ENCODE assay signal across 18 cellular contexts in the genomic region with DNA sequence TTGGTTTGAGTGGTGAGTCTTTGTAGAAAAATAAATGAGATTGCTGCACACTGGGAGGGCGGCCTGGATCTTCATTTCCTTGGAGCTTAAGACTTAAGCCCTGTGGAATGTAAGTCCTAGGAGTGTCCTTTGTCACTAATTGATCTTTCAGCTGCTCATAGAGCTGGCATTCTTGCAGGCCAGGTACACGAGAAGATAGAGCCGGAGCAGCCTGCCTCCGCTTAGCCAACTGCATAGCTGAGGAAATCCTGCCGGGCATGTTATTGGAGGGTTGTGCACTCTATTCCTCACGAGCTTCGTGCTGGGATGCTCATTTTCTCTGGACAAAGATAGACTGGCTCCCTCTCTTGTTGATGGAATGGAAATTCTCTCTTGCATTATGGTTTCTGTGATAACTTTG.
DNase-seq lines count a peak whose midpoint lies in the region; ATAC-seq and TF ChIP-seq lines count a peak whose summit lies in the region.
"Had no signal": no experiment of that assay in that cellular context is flagged by ENCODE, and none has a peak within 500 bp of the region (broad histone marks: within the 10 kb centered on the region; RNA-seq: fewer than 3 reads in every experiment).

No MANE protein-coding gene starts in this region.

- no peaks in the 10 kb centered on the region for H3K36me3 Mint-ChIP-seq in brain
- H3K36me3 Mint-ChIP-seq: activated naive CD8-positive, alpha-beta T cell treated with anti-CD3 and anti-CD28 coated beads for 36 hours; naive thymus-derived CD8-positive, alpha-beta T cell had no signal

- H3K4me3 Mint-ChIP-seq in brain, result peak overlapping the region; percentile 11 to 85 (median 48)
- H3K4me3 Mint-ChIP-seq: activated naive CD8-positive, alpha-beta T cell treated with anti-CD3 and anti-CD28 coated beads for 36 hours; activated T-cell treated with anti-CD3 and anti-CD28 coated beads, Interleukin-2, amount 50 U/mL, for 72 hours had no signal

- intact Hi-C loops in left lung (cut with DNase I), result loop anchor here in 1 of 2 donors (5.0 kb wide), 1 partner anchor 121 kb away; a partner anchor contains a TSS

- H3K27ac Mint-ChIP-seq in brain, result peak overlapping the region; percentile 41 to 92 (median 58)
- H3K27ac Mint-ChIP-seq: activated naive CD8-positive, alpha-beta T cell treated with anti-CD3 and anti-CD28 coated beads for 36 hours; activated T-cell treated with anti-CD3 and anti-CD28 coated beads, Interleukin-2, amount 50 U/mL, for 72 hours; naive thymus-derived CD8-positive, alpha-beta T cell; T-helper 1 cell treated with Interleukin-12 subunit alpha and Interleukin-12 subunit beta and Interleukin-4 antibody, amounts not matched to agents 30 μg/mL and 1 μg/mL, for 36 hours had no signal

- no peaks in the 10 kb centered on the region for H3K9me3 ChIP-seq in left lung
- H3K9me3 ChIP-seq: body of pancreas, testis had no signal

- peaks cover 41 to 76% of the 10 kb centered on the region in 2 donors for H3K27me3 ChIP-seq in left lung
- H3K27me3 ChIP-seq: testis had no signal

- no peak overlapping the region for H3K27ac ChIP-seq in left lung
- H3K27ac ChIP-seq: body of pancreas, testis had no signal

- DNase-seq in HCEC 1CT (peak; percentile 5), islet precursor cell (peak; percentile 82), stromal cell of bone marrow (ENCODE audit: low read depth) (peak; percentile 4), left lung (no peak)
- DNase-seq: activated naive CD8-positive, alpha-beta T cell treated with anti-CD3 and anti-CD28 coated beads for 36 hours; activated T-cell treated with anti-CD3 and anti-CD28 coated beads, Interleukin-2, amount 50 U/mL, for 72 hours; dermis blood vessel endothelial cell; GOT3; naive thymus-derived CD8-positive, alpha-beta T cell; NCI-H2029; NCI-H526 treated with DMSO at 0.1 percent for 48 hours; testis had no signal

- peaks cover 0 to 4% (median 0%) of the 10 kb centered on the region in 5 experiments for H3K9me3 Mint-ChIP-seq in brain
- H3K9me3 Mint-ChIP-seq: activated naive CD8-positive, alpha-beta T cell treated with anti-CD3 and anti-CD28 coated beads for 36 hours; activated T-cell treated with anti-CD3 and anti-CD28 coated beads, Interleukin-2, amount 50 U/mL, for 72 hours; naive thymus-derived CD8-positive, alpha-beta T cell; T-helper 1 cell treated with Interleukin-12 subunit alpha and Interleukin-12 subunit beta and Interleukin-4 antibody, amounts not matched to agents 30 μg/mL and 1 μg/mL, for 36 hours had no signal

- peaks cover 75% of the 10 kb centered on the region for H3K4me1 Mint-ChIP-seq in brain

- H3K4me3 ChIP-seq in left lung, result no peak overlapping the region
- H3K4me3 ChIP-seq: body of pancreas, K562, testis had no signal

- peaks cover 4 to 14% of the 10 kb centered on the region in 2 donors for H3K4me1 ChIP-seq in left lung
- H3K4me1 ChIP-seq: testis had no signal

- peaks cover 9% of the 10 kb centered on the region for H3K27me3 Mint-ChIP-seq in brain

- H3K36me3 ChIP-seq in left lung, result no peaks in the 10 kb centered on the region

- TF ChIP-seq CTCF in brain (conservative IDR thresholded peaks at IDR 0.05) (peak in 1 of 2 experiments; percentile 12), left lung (IDR thresholded peaks at IDR 0.05) (no peak)

- ATAC-seq in GM21381 (IDR thresholded peaks at IDR 0.05; ENCODE audit: unreplicated experiment) (no peak), left lung (no peak), GM21786 (IDR thresholded peaks at IDR 0.05; ENCODE audit: unreplicated experiment) (no peak)
- ATAC-seq: activated T-cell treated with anti-CD3 and anti-CD28 coated beads, Interleukin-2, amount 50 U/mL, for 72 hours; body of pancreas; K562; naive thymus-derived CD8-positive, alpha-beta T cell had no signal

Comparison
In these comparisons a context has a peak if more than half of its experiments do, and no peak if none do; other contexts are left out.
1. DNase-seq: peak in HCEC 1CT (single experiment), islet precursor cell (single experiment) and stromal cell of bone marrow (single experiment); none in left lung (0 of 2).